23 cellular contexts compared by ENCODE assay signal in genomic region chr10:78863601-78864239, GRCh38.
DNase-seq lines count a peak whose midpoint lies in the region; TF ChIP-seq lines count a peak whose summit lies in the region.
"Had no signal": no experiment of that assay in that cellular context is flagged by ENCODE, and none has a peak within 500 bp of the region (broad histone marks: within the 10 kb centered on the region; RNA-seq: fewer than 3 reads in every experiment).

No MANE protein-coding gene starts in this region.

- CTCF ChIA-PET in SK-N-SH (lab: Yijun Ruan, JAX): interaction anchor here (0.5 to 1.5 kb wide), 9 partner anchors 12 to 816 kb away, joined by 3 to 9 read pairs (median 4); no protein-coding TSS in a partner anchor

- POLR2A ChIA-PET in SK-N-SH (lab: Yijun Ruan, JAX): interaction anchor here (0.6 to 1.4 kb wide), 5 partner anchors 88 to 203 kb away, joined by 3 to 4 read pairs (median 3); no protein-coding TSS in a partner anchor

- no peaks in the 10 kb centered on the region for H3F3A ChIP-seq in SK-N-SH (replicated peaks; ENCODE audit: insufficient read depth)

- H3K4me1 ChIP-seq in SK-N-SH (ENCODE audit: control insufficient read depth in 1 of 2, insufficient read depth in 2 of 2, low read depth in 1 of 2, low read length in 1 of 2) (peaks cover 0 to 84% of the 10 kb centered on the region in 2 experiments; a peak in 2 of 4 replicates), hepatocyte (ENCODE audit: insufficient read depth) (no peaks in the 10 kb centered on the region), thyroid gland (peaks cover 28 to 55% of the 10 kb centered on the region in 2 donors), tibial artery (peaks cover 0 to 32% (median 21%) of the 10 kb centered on the region in 4 donors), tibial nerve (peaks cover 0 to 25% (median 8%) of the 10 kb centered on the region in 4 donors)
- H3K4me1 ChIP-seq: BLaER1, SJSA1 had no signal

- H3K27ac ChIP-seq in SK-N-SH (ENCODE audit: low read depth in 2 of 2, low read length in 1 of 2): peak overlapping the region in 1 of 2 experiments; percentile 94; a peak in 2 of 4 replicates
- no peak overlapping the region for H3K27ac ChIP-seq in hepatocyte
- H3K27ac ChIP-seq in thyroid gland: peak overlapping the region; percentile 23 to 78 (median 68)
- H3K27ac ChIP-seq in tibial artery: no peak overlapping the region
- H3K27ac ChIP-seq in tibial nerve: no peak overlapping the region
- H3K27ac ChIP-seq: BLaER1, SJSA1 had no signal

- no peaks in the 10 kb centered on the region for H3K79me2 ChIP-seq in SK-N-SH (ENCODE audit: insufficient read depth)
- H3K79me2 ChIP-seq in hepatocyte: no peaks in the 10 kb centered on the region

- H3K4me3 ChIP-seq in SK-N-SH (ENCODE audit: low read depth in 2 of 2, low read length in 1 of 2) (no peak overlapping the region), hepatocyte (no peak overlapping the region), thyroid gland (replicated peaks in 1 of 3) (no peak overlapping the region), tibial artery (no peak overlapping the region), tibial nerve (no peak overlapping the region)
- H3K4me3 ChIP-seq: BLaER1, GM12878, SJSA1 had no signal

- H3K4me2 ChIP-seq in SK-N-SH (no peak overlapping the region), hepatocyte (no peak overlapping the region)
- H3K4me2 ChIP-seq: BLaER1 had no signal

- WGBS in SK-N-SH (ENCODE audit: low lambda C conversion rate): 69% methylated on average over 6 of the region's 6 CpGs
- 82% methylated on average over 6 of the region's 6 CpGs for WGBS in hepatocyte (ENCODE audit: low lambda C conversion rate, missing lambda C conversion rate)
- WGBS in thyroid gland, 2 donors: 42 to 88% methylated on average over 5 to 6 of the region's 6 CpGs
- 85 to 87% methylated on average over 6 of the region's 6 CpGs for WGBS in tibial nerve, 2 donors

- TF ChIP-seq RAD21 in SK-N-SH (IDR thresholded peaks at IDR 0.05; ENCODE audit: low read length): peak; percentile 51

- no peaks in the 10 kb centered on the region for H3K27me3 ChIP-seq in SK-N-SH (ENCODE audit: insufficient read depth)
- no peaks in the 10 kb centered on the region for H3K27me3 ChIP-seq in hepatocyte
- H3K27me3 ChIP-seq in thyroid gland: no peaks in the 10 kb centered on the region
- no peaks in the 10 kb centered on the region for H3K27me3 ChIP-seq in tibial artery
- H3K27me3 ChIP-seq in tibial nerve: no peaks in the 10 kb centered on the region
- H3K27me3 ChIP-seq: BLaER1, SJSA1 had no signal

- TF ChIP-seq CTCF in SK-N-SH (IDR thresholded peaks at IDR 0.05): no peak
- TF ChIP-seq CTCF in hepatocyte (IDR thresholded peaks at IDR 0.05; ENCODE audit: poor library complexity): no peak
- TF ChIP-seq CTCF in thyroid gland (IDR thresholded peaks at IDR 0.05): no peak
- no peak for TF ChIP-seq CTCF in tibial artery (IDR thresholded peaks at IDR 0.05)
- TF ChIP-seq CTCF in tibial nerve (IDR thresholded peaks at IDR 0.05): no peak

- H3K9me3 ChIP-seq in SK-N-SH (no peaks in the 10 kb centered on the region), hepatocyte (ENCODE audit: low read depth) (no peaks in the 10 kb centered on the region), thyroid gland (no peaks in the 10 kb centered on the region), tibial artery (no peaks in the 10 kb centered on the region), tibial nerve (no peaks in the 10 kb centered on the region)
- H3K9me3 ChIP-seq: BLaER1, SJSA1 had no signal

- intact Hi-C loops in thyroid gland (cut with DNase I) (no loop called here), tibial artery (cut with DNase I; ENCODE audit: low total_unique reads) (no loop called here)

- H3K36me3 ChIP-seq in SK-N-SH (replicated peaks in 1 of 2; ENCODE audit: control insufficient read depth in 1 of 2, insufficient read depth in 2 of 2, low read length in 1 of 2) (no peaks in the 10 kb centered on the region), hepatocyte (replicated peaks; ENCODE audit: insufficient read depth, low read depth) (no peaks in the 10 kb centered on the region), thyroid gland (no peaks in the 10 kb centered on the region), tibial artery (no peaks in the 10 kb centered on the region), tibial nerve (no peaks in the 10 kb centered on the region)
- H3K36me3 ChIP-seq: BLaER1, SJSA1 had no signal

- TF ChIP-seq POLR2A in thyroid gland (IDR thresholded peaks at IDR 0.05) (no peak), tibial nerve (IDR thresholded peaks at IDR 0.05) (no peak)

- H3K9me2 ChIP-seq in SK-N-SH (no peaks in the 10 kb centered on the region), hepatocyte (replicated peaks; ENCODE audit: insufficient read depth) (no peaks in the 10 kb centered on the region)

- H4K20me1 ChIP-seq in SK-N-SH (ENCODE audit: insufficient read depth): no peaks in the 10 kb centered on the region
- H4K20me1 ChIP-seq in hepatocyte (ENCODE audit: insufficient read depth, poor library complexity, severe bottlenecking): no peaks in the 10 kb centered on the region
- H4K20me1 ChIP-seq: BLaER1 had no signal

- TF ChIP-seq EP300 in SK-N-SH (IDR thresholded peaks at IDR 0.05; ENCODE audit: borderline replicate concordance in 1 of 2, low read depth in 1 of 2, low read length in 1 of 2) (peak in 1 of 2 experiments; percentile 94; a peak in 2 of 4 replicates), tibial nerve (IDR thresholded peaks at IDR 0.05) (no peak)

- peak; percentile 71 for DNase-seq in DMS79 (lab: John Stamatoyannopoulos, UW)
- peak; percentile 83 for DNase-seq in SK-N-SH
- peak; percentile 3 for DNase-seq in hepatocyte (ENCODE audit: low spot score)
- DNase-seq in thyroid gland: peak; percentile 79 to 82
- no peak for DNase-seq in tibial artery
- DNase-seq in tibial nerve (ENCODE audit: low spot score in 2 of 2): no peak
- DNase-seq in NCI-H1694 treated with DMSO at 0.1 percent for 48 hours (lab: John Stamatoyannopoulos, UW): no peak
- DNase-seq: CD4-positive, CD25-positive, alpha-beta regulatory T cell; DMS53; EL; GDM1; HCEC 1CT; Karpas-422; NCI-H1105; NCI-H1436 treated with DMSO at 0.1 percent for 48 hours; NCI-H1930; NCI-H2227 treated with DMSO at 0.1 percent for 48 hours; NCI-H526 treated with DMSO at 0.1 percent for 48 hours; Right ventricle myocardium superior; RPMI8226 had no signal

- no peak overlapping the region for H3K9ac ChIP-seq in SK-N-SH
- H3K9ac ChIP-seq: BLaER1 had no signal

- H2AFZ ChIP-seq in SK-N-SH (ENCODE audit: low read depth) (no peak overlapping the region), hepatocyte (no peak overlapping the region)

TF ChIP-seq in SK-N-SH, 30 proteins besides CTCF, POLR2A, EP300 and RAD21:
- TF ChIP-seq MXI1 (IDR thresholded peaks at IDR 0.05; ENCODE audit: low read depth, low read length) (peak; percentile 63), FOXJ3 (CRISPR knock-in tag; IDR thresholded peaks at IDR 0.05) (peak; percentile 83), IRF3 (IDR thresholded peaks at IDR 0.05; ENCODE audit: low read depth, low read length) (no peak), RCOR1 (IDR thresholded peaks at IDR 0.05; ENCODE audit: low read length) (peak; percentile 85; the same call in 1 of the 2 replicates), FOSL2 (IDR thresholded peaks at IDR 0.05; ENCODE audit: borderline replicate concordance, low read depth) (no peak), CHD2 (IDR thresholded peaks at IDR 0.05; ENCODE audit: low read length, partially characterized antibody) (peak; percentile 52), TCF12 (IDR thresholded peaks at IDR 0.05) (peak; percentile 36), JUND (IDR thresholded peaks at IDR 0.05) (no peak), RFX5 (IDR thresholded peaks at IDR 0.05; ENCODE audit: low read length) (no peak), REST (IDR thresholded peaks at IDR 0.05; ENCODE audit: low read depth, low read length) (no peak), POLR2AphosphoS5 (IDR thresholded peaks at IDR 0.05; ENCODE audit: low read depth, low read length) (no peak), SMC3 (IDR thresholded peaks at IDR 0.05; ENCODE audit: low read depth, low read length) (peak; percentile 19; the same call in 1 of the 2 replicates), GATA2 (CRISPR knock-in tag; IDR thresholded peaks at IDR 0.05) (peak; percentile 95), RXRA (IDR thresholded peaks at IDR 0.05; ENCODE audit: borderline replicate concordance, low read depth) (no peak)
TF ChIP-seq in SK-N-SH: peak in this region for 7.

Comparison
In these comparisons a context has a peak if more than half of its experiments do, and no peak if none do; other contexts are left out.
1. DNase-seq: peak in DMS79 (single experiment), SK-N-SH (single experiment), hepatocyte (single experiment) and thyroid gland (2 of 2); none in tibial artery (0 of 2), tibial nerve (0 of 2) and NCI-H1694 treated with DMSO at 0.1 percent for 48 hours (single experiment).
2. H3K27ac ChIP-seq: peak in thyroid gland (3 of 3); none in hepatocyte (single experiment), tibial artery (0 of 2) and tibial nerve (0 of 4).